ENCODE assay signal across 10 cellular contexts in genomic region chr11:27717377-27717776, GRCh38. TPM values are rescaled to one million over a fixed set of nuclear protein-coding genes. Genes with fewer than 3 reads are reported as not detected.
A peak's percentile ranks its signal among the peaks of the same experiment; 100 is the strongest.
DNase-seq lines count a peak whose midpoint lies in the region; ATAC-seq and TF ChIP-seq lines count a peak whose summit lies in the region.
"Had no signal": no experiment of that assay in that cellular context is flagged by ENCODE, and none has a peak within 500 bp of the region (broad histone marks: within the 10 kb centered on the region; RNA-seq: fewer than 3 reads in every experiment).

No MANE protein-coding gene starts in this region.

- H3K9me3 Mint-ChIP-seq in Caco-2 (ENCODE audit: unreplicated experiment) = no peaks in the 10 kb centered on the region
- H3K9me3 Mint-ChIP-seq in activated T-helper 17 cell treated with anti-CD3 and anti-CD28 coated beads, Interleukin-2, amount 50 U/mL, for 72 hours = peaks cover 12% of the 10 kb centered on the region

- no peaks in the 10 kb centered on the region for H3K36me3 ChIP-seq in Caco-2 (ENCODE audit: control insufficient read depth, insufficient read depth, low read length)

- peaks cover 5% of the 10 kb centered on the region; the same call in 1 of the 2 replicates for H3K4me1 ChIP-seq in Caco-2

- intact Hi-C loops in Caco-2 (cut with micrococcal nuclease; ENCODE audit: unreplicated experiment) (no loop called here), head of caudate nucleus (cut with DNase I) (no loop called here)

- H3K27me3 ChIP-seq in Caco-2 (replicated peaks; ENCODE audit: control insufficient read depth, insufficient read depth, low read length) = no peaks in the 10 kb centered on the region

- peak in 1 of 2 experiments; percentile 43 for TF ChIP-seq CTCF in Caco-2 (IDR thresholded peaks at IDR 0.05; ENCODE audit: insufficient read depth in 1 of 2, low read depth in 1 of 2, low read length in 1 of 2, severe bottlenecking in 1 of 2, unreplicated experiment in 1 of 2)
- peak; percentile 8 for TF ChIP-seq CTCF in HFF-Myc (IDR thresholded peaks at IDR 0.05; ENCODE audit: low read depth, low read length, missing control alignments)
- peak; percentile 48 for TF ChIP-seq CTCF in VCaP (conservative IDR thresholded peaks at IDR 0.05)

- CTCF ChIA-PET in Caco-2 (lab: Charles Lee) = interaction anchor here (0.5 to 4.9 kb wide), 4 partner anchors 11 to 812 kb away, joined by 3 to 69 read pairs (median 10); partner anchors contain the start of gene BDNF

- H3K9me3 ChIP-seq in Caco-2 = no peaks in the 10 kb centered on the region
- H3K9me3 ChIP-seq: body of pancreas had no signal

- H3K4me3 Mint-ChIP-seq in Caco-2 (ENCODE audit: unreplicated experiment) = peak overlapping the region; percentile 90
- H3K4me3 Mint-ChIP-seq in activated T-helper 17 cell treated with anti-CD3 and anti-CD28 coated beads, Interleukin-2, amount 50 U/mL, for 72 hours = no peak overlapping the region

- H3K36me3 Mint-ChIP-seq in Caco-2 (ENCODE audit: insufficient read depth, unreplicated experiment) = peaks cover 6% of the 10 kb centered on the region
- H3K36me3 Mint-ChIP-seq in activated T-helper 17 cell treated with anti-CD3 and anti-CD28 coated beads, Interleukin-2, amount 50 U/mL, for 72 hours (ENCODE audit: low read depth) = peaks cover 17% of the 10 kb centered on the region

- no peak for DNase-seq in Caco-2
- no peak for DNase-seq in HFF-Myc (ENCODE audit: extremely low read depth, low read depth)
- DNase-seq in iris pigment epithelial cell (ENCODE audit: low read depth) = peak; percentile 57
- no peak for DNase-seq in NCI-H2227 treated with DMSO at 0.1 percent for 48 hours (lab: John Stamatoyannopoulos, UW)
- no peak for DNase-seq in head of caudate nucleus
- DNase-seq: body of pancreas had no signal

- POLR2A ChIA-PET in Caco-2 (lab: Charles Lee) = no interaction called here

- no TSS peak for BruUV-seq in Caco-2 (replicated peaks; lab: Mats Ljungman, UMichigan)

- peak overlapping the region; percentile 88; the same call in 1 of the 2 replicates for H3K27ac ChIP-seq in VCaP
- H3K27ac ChIP-seq: body of pancreas had no signal

- no peak overlapping the region for H3K4me3 ChIP-seq in Caco-2 (ENCODE audit: low read depth, low read length)
- H3K4me3 ChIP-seq in HFF-Myc (replicated peaks; ENCODE audit: low read depth, low read length) = no peak overlapping the region
- H3K4me3 ChIP-seq: body of pancreas had no signal

- H3K27me3 Mint-ChIP-seq in Caco-2 (ENCODE audit: insufficient read depth, unreplicated experiment) = peaks cover 3% of the 10 kb centered on the region
- peaks cover 49% of the 10 kb centered on the region for H3K27me3 Mint-ChIP-seq in activated T-helper 17 cell treated with anti-CD3 and anti-CD28 coated beads, Interleukin-2, amount 50 U/mL, for 72 hours

- H3K4me1 Mint-ChIP-seq in Caco-2 (ENCODE audit: low read depth, unreplicated experiment) = peaks cover 7% of the 10 kb centered on the region
- H3K4me1 Mint-ChIP-seq in activated T-helper 17 cell treated with anti-CD3 and anti-CD28 coated beads, Interleukin-2, amount 50 U/mL, for 72 hours = no peaks in the 10 kb centered on the region

- no peak overlapping the region for H3K27ac Mint-ChIP-seq in Caco-2 (ENCODE audit: unreplicated experiment)
- H3K27ac Mint-ChIP-seq in activated T-helper 17 cell treated with anti-CD3 and anti-CD28 coated beads, Interleukin-2, amount 50 U/mL, for 72 hours = no peak overlapping the region

- ATAC-seq in GM19395 (IDR thresholded peaks at IDR 0.05; ENCODE audit: unreplicated experiment) = no peak
- no peak for ATAC-seq in activated T-helper 17 cell treated with anti-CD3 and anti-CD28 coated beads, Interleukin-2, amount 50 U/mL, for 72 hours (replicated peaks)
- ATAC-seq: body of pancreas had no signal

RNA-seq across cellular contexts. Expression of gene BDNF, which starts 17.1 kb away (rescaled TPM):
- total RNA-seq in Caco-2 (2022) = 7.2 and 8.5 TPM in 2 replicates
- total RNA-seq in activated T-helper 17 cell treated with anti-CD3 and anti-CD28 coated beads, Interleukin-2, amount 50 U/mL, for 72 hours = not detected
- total RNA-seq: activated CD8-positive, alpha-beta memory T cell treated with anti-CD3 and anti-CD28 coated beads for 36 hours; body of pancreas had no signal
